1 cellular context compared by ENCODE assay signal in the genomic region with DNA sequence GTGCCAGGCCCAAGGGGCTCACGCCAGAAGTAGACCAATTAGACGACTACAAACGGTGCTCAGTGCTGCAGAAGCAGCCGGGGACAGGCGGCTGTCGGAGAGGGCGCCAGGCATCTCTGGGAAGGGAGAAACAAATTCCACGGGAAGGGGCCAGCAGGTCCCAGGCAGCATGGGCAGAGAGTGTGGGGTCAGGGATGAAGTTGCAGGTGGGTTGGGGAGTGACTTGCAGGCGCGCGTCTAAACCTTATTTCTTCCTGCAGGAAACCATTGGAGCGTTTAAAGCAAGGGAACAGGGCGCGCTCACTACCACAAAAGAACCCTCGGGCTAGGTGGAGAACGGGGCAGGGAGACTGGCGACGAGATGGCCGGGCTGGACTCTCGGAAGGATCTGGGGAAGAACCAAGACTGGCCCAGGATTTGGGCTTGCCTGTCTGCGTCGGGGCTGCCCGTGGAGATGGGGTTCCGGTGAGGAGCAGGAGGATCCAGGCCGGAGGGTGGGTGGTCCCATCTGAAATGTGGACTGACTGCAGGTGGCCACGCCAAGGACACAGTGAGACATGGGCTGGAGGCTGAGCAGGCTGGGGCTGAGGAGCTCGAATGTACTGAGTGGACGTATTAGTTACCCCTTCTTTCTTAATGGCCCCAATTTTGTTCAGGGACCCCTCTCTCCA.
TF ChIP-seq lines count a peak whose summit lies in the region.

No MANE protein-coding gene starts in this region.

TF ChIP-seq in GM12878, 131 proteins besides CTCF, POLR2A, EP300 and RAD21 (continued from another document):
- TF ChIP-seq JUND (IDR thresholded peaks at IDR 0.05; ENCODE audit: low read depth, low read length), result no peak
- TF ChIP-seq, protein P1, sequence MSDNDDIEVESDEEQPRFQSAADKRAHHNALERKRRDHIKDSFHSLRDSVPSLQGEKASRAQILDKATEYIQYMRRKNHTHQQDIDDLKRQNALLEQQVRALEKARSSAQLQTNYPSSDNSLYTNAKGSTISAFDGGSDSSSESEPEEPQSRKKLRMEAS (IDR thresholded peaks at IDR 0.05; ENCODE audit: low read depth, low read length), result no peak
